1 cellular context compared by ENCODE assay signal in genomic region chr6:26305097-26305841, GRCh38.
TF ChIP-seq lines count a peak whose summit lies in the region.

No MANE protein-coding gene starts in this region.

TF ChIP-seq in HepG2, 621 proteins besides CTCF, POLR2A, EP300 and RAD21 (continued from another document and continues in another):
- TF ChIP-seq NFAT5 (CRISPR knock-in tag; IDR thresholded peaks at IDR 0.05) (no peak), ZNF10 (CRISPR knock-in tag; IDR thresholded peaks at IDR 0.05; ENCODE audit: borderline replicate concordance, low read depth) (no peak), KIAA2018 (CRISPR knock-in tag; IDR thresholded peaks at IDR 0.05; ENCODE audit: borderline replicate concordance) (no peak), SSRP1 (CRISPR knock-in tag; IDR thresholded peaks at IDR 0.05) (peak; percentile 97), ASH2L (IDR thresholded peaks at IDR 0.05; ENCODE audit: insufficient read length, low read depth, low read length) (peak; percentile 42), HOXA5 (CRISPR knock-in tag; IDR thresholded peaks at IDR 0.05) (peak; percentile 39; the same call in 1 of the 2 replicates), AFF4 (CRISPR knock-in tag; IDR thresholded peaks at IDR 0.05) (no peak), PREB (CRISPR knock-in tag; IDR thresholded peaks at IDR 0.05) (no peak), DPF2 (CRISPR knock-in tag; IDR thresholded peaks at IDR 0.05; ENCODE audit: borderline replicate concordance, low read depth) (no peak), NR2C2 (CRISPR knock-in tag; IDR thresholded peaks at IDR 0.05; ENCODE audit: borderline replicate concordance) (no peak), ZNF407 (CRISPR knock-in tag; IDR thresholded peaks at IDR 0.05; ENCODE audit: not compliant biosample characterization) (no peak), KLF6 (CRISPR knock-in tag; IDR thresholded peaks at IDR 0.05) (peak; percentile 77; the same call in 1 of the 2 replicates), ZNF274 (CRISPR knock-in tag; IDR thresholded peaks at IDR 0.05) (no peak), TEAD3 (CRISPR knock-in tag; optimal IDR thresholded peaks at IDR 0.05; ENCODE audit: borderline replicate concordance) (peak; percentile 34), MYC (CRISPR knock-in tag; IDR thresholded peaks at IDR 0.05; ENCODE audit: borderline replicate concordance) (no peak), SPEN (CRISPR knock-in tag; IDR thresholded peaks at IDR 0.05; ENCODE audit: low read depth) (no peak), PHF8 (CRISPR knock-in tag; IDR thresholded peaks at IDR 0.05) (no peak), DDIT3 (CRISPR knock-in tag; IDR thresholded peaks at IDR 0.05) (no peak), CC2D1A (CRISPR knock-in tag; IDR thresholded peaks at IDR 0.05) (no peak), CREBL2 (CRISPR knock-in tag; IDR thresholded peaks at IDR 0.05; ENCODE audit: borderline replicate concordance) (no peak), ZFP90 (CRISPR knock-in tag; IDR thresholded peaks at IDR 0.05; ENCODE audit: borderline replicate concordance) (no peak; the same call in 1 of the 2 replicates), NR1H2 (CRISPR knock-in tag; IDR thresholded peaks at IDR 0.05; ENCODE audit: borderline replicate concordance, low read depth) (no peak), HOXA9 (CRISPR knock-in tag; IDR thresholded peaks at IDR 0.05; ENCODE audit: borderline replicate concordance) (no peak), THAP11 (CRISPR knock-in tag; IDR thresholded peaks at IDR 0.05) (peak; percentile 65), ZNF296 (CRISPR knock-in tag; conservative IDR thresholded peaks at IDR 0.05) (no peak)
